Comparison of ENCODE assay signal across 8 cellular contexts in the genomic region with DNA sequence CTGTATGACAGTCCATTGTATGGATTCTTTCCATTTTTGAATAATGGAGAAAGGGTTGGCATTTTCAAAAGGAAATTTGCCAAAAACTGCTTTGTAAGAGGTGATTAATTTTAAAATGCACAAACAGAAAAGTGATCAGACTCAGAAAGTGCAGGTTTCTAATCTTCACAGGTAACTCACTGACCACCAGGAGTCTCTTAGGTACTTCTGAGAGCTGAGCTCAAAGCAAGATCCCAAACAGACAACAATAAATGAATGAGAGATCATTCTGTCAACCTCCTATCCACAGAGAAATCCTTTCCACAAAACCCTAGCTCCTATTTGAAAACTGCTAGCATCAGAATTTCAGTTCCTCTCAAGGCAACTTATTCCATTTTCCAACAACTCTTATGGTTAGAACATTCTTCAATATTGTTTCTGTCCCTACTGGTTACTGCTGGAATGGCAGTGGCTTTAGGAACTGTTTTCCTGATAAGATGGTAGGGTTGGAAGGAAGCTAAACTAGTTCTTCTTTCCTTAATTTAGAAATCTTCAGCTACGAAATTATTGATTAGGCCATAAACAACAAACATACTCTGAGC. TPM values are rescaled to one million over a fixed set of nuclear protein-coding genes. Genes with fewer than 3 reads are reported as not detected.
DNase-seq lines count a peak whose midpoint lies in the region; ATAC-seq and TF ChIP-seq lines count a peak whose summit lies in the region.

No MANE protein-coding gene starts in this region.

- H4K8ac ChIP-seq in mesenchymal stem cell (ENCODE audit: low read length): no peak overlapping the region

- H2BK5ac ChIP-seq in mesenchymal stem cell (ENCODE audit: low read depth, low read length, poor library complexity, severe bottlenecking): no peak overlapping the region

- H2BK120ac ChIP-seq in mesenchymal stem cell (ENCODE audit: low read depth, low read length): no peak overlapping the region

- no peaks in the 10 kb centered on the region for H3K36me3 Mint-ChIP-seq in CD4-positive, CD25-positive, alpha-beta regulatory T cell
- no peaks in the 10 kb centered on the region for H3K36me3 Mint-ChIP-seq in activated naive CD8-positive, alpha-beta T cell treated with anti-CD3 and anti-CD28 coated beads, Interleukin-2, amount 50 U/mL, for 24 hours (ENCODE audit: low read depth)

- peaks cover 0 to 20% (median 14%) of the 10 kb centered on the region in 4 donors for H3K4me1 Mint-ChIP-seq in CD4-positive, CD25-positive, alpha-beta regulatory T cell
- peaks cover 21% of the 10 kb centered on the region for H3K4me1 Mint-ChIP-seq in activated naive CD8-positive, alpha-beta T cell treated with anti-CD3 and anti-CD28 coated beads, Interleukin-2, amount 50 U/mL, for 24 hours

- DNase-seq in CD4-positive, CD25-positive, alpha-beta regulatory T cell: peak in 1 of 3 donors; percentile 31
- DNase-seq in HL-60 (ENCODE audit: low read depth in 1 of 2, low spot score in 1 of 2): no peak
- no peak for DNase-seq in activated naive CD8-positive, alpha-beta T cell treated with anti-CD3 and anti-CD28 coated beads, Interleukin-2, amount 50 U/mL, for 24 hours
- peak; percentile 49 for DNase-seq in mesenchymal stem cell

- no peak for ATAC-seq in CD4-positive, CD25-positive, alpha-beta regulatory T cell (ENCODE audit: low read depth in 2 of 2)
- no peak for ATAC-seq in activated naive CD8-positive, alpha-beta T cell treated with anti-CD3 and anti-CD28 coated beads, Interleukin-2, amount 50 U/mL, for 24 hours
- ATAC-seq in HG03039 (IDR thresholded peaks at IDR 0.05; ENCODE audit: unreplicated experiment) (no peak), GM18502 (IDR thresholded peaks at IDR 0.05; ENCODE audit: poor library complexity, unreplicated experiment) (no peak), HG02763 (IDR thresholded peaks at IDR 0.05; ENCODE audit: unreplicated experiment) (no peak), GM21528 (IDR thresholded peaks at IDR 0.05; ENCODE audit: low FRiP score, unreplicated experiment) (no peak)

- peaks cover 11% of the 10 kb centered on the region for H3K4me1 ChIP-seq in CD4-positive, CD25-positive, alpha-beta regulatory T cell (ENCODE audit: control insufficient read depth, insufficient read depth, low read length, poor library complexity, severe bottlenecking)
- H3K4me1 ChIP-seq in mesenchymal stem cell (ENCODE audit: control insufficient read depth, insufficient read depth, low read depth, low read length): peaks cover 13% of the 10 kb centered on the region

- no peak overlapping the region for H2AFZ ChIP-seq in mesenchymal stem cell (ENCODE audit: low read depth, low read length)

- H3K23ac ChIP-seq in mesenchymal stem cell (ENCODE audit: low read length in 2 of 2): no peak overlapping the region

- H2AK5ac ChIP-seq in mesenchymal stem cell (ENCODE audit: low read length, severe bottlenecking): no peak overlapping the region

- no peak overlapping the region for H2BK15ac ChIP-seq in mesenchymal stem cell (ENCODE audit: low read depth, poor library complexity, severe bottlenecking)

- no peak overlapping the region for H3K14ac ChIP-seq in mesenchymal stem cell (ENCODE audit: low read length in 2 of 2)

- peak overlapping the region in 2 of 3 donors; percentile 14 to 32 for H3K27ac Mint-ChIP-seq in CD4-positive, CD25-positive, alpha-beta regulatory T cell
- H3K27ac Mint-ChIP-seq in activated naive CD8-positive, alpha-beta T cell treated with anti-CD3 and anti-CD28 coated beads, Interleukin-2, amount 50 U/mL, for 24 hours: peak overlapping the region; percentile 63

- H3K36me3 ChIP-seq in CD4-positive, CD25-positive, alpha-beta regulatory T cell (ENCODE audit: control insufficient read depth, insufficient read depth, low read length): no peaks in the 10 kb centered on the region
- H3K36me3 ChIP-seq in mesenchymal stem cell (ENCODE audit: control insufficient read depth in 1 of 2, insufficient read depth in 2 of 2, low read depth in 1 of 2, low read length in 2 of 2): no peaks in the 10 kb centered on the region

- H2BK12ac ChIP-seq in mesenchymal stem cell (ENCODE audit: low read length in 2 of 2): no peak overlapping the region

- H3K27me3 ChIP-seq in CD4-positive, CD25-positive, alpha-beta regulatory T cell (ENCODE audit: control insufficient read depth, insufficient read depth, low read length): no peaks in the 10 kb centered on the region
- no peaks in the 10 kb centered on the region for H3K27me3 ChIP-seq in HL-60 (ENCODE audit: insufficient read depth, poor library complexity, severe bottlenecking)
- no peaks in the 10 kb centered on the region for H3K27me3 ChIP-seq in mesenchymal stem cell (ENCODE audit: control insufficient read depth in 1 of 2, insufficient read depth in 1 of 2, low read length in 2 of 2)

- H3K9me3 ChIP-seq in CD4-positive, CD25-positive, alpha-beta regulatory T cell (ENCODE audit: control insufficient read depth in 2 of 2, low read length in 2 of 2): no peaks in the 10 kb centered on the region
- no peaks in the 10 kb centered on the region for H3K9me3 ChIP-seq in mesenchymal stem cell (ENCODE audit: control insufficient read depth, low read length)

- no peak overlapping the region for H3K4ac ChIP-seq in mesenchymal stem cell (ENCODE audit: low read depth in 1 of 2, low read length in 2 of 2)

- H3K4me3 ChIP-seq in CD4-positive, CD25-positive, alpha-beta regulatory T cell (ENCODE audit: low read depth, low read length): no peak overlapping the region
- H3K4me3 ChIP-seq in HL-60 (replicated peaks; ENCODE audit: insufficient read depth, low read length) (no peak overlapping the region), mesenchymal stem cell (ENCODE audit: insufficient read depth in 1 of 2, low read depth in 1 of 2, low read length in 2 of 2) (no peak overlapping the region)

- H3K9ac ChIP-seq in mesenchymal stem cell (ENCODE audit: low read length): no peak overlapping the region

- H3K27ac ChIP-seq in CD4-positive, CD25-positive, alpha-beta regulatory T cell (ENCODE audit: insufficient read depth, low read length, poor library complexity, severe bottlenecking): no peak overlapping the region
- H3K27ac ChIP-seq in HL-60 (replicated peaks) (no peak overlapping the region), mesenchymal stem cell (ENCODE audit: low read length, poor library complexity, severe bottlenecking) (no peak overlapping the region)

- H3K18ac ChIP-seq in mesenchymal stem cell (ENCODE audit: low read depth in 1 of 2, low read length in 2 of 2): no peak overlapping the region

- no CpG with 5 or more reads among the region's 1 CpG for WGBS in mesenchymal stem cell

- peaks cover 0 to 3% (median 0%) of the 10 kb centered on the region in 7 donors for H3K9me3 Mint-ChIP-seq in CD4-positive, CD25-positive, alpha-beta regulatory T cell
- H3K9me3 Mint-ChIP-seq in activated naive CD8-positive, alpha-beta T cell treated with anti-CD3 and anti-CD28 coated beads, Interleukin-2, amount 50 U/mL, for 24 hours: no peaks in the 10 kb centered on the region

- H3K79me1 ChIP-seq in mesenchymal stem cell (replicated peaks; ENCODE audit: low read length, poor library complexity, severe bottlenecking): no peaks in the 10 kb centered on the region

- H3K4me3 Mint-ChIP-seq in CD4-positive, CD25-positive, alpha-beta regulatory T cell: peak overlapping the region; percentile 79 to 91 (median 82)
- H3K4me3 Mint-ChIP-seq in activated naive CD8-positive, alpha-beta T cell treated with anti-CD3 and anti-CD28 coated beads, Interleukin-2, amount 50 U/mL, for 24 hours: peak overlapping the region; percentile 66

- H4K91ac ChIP-seq in mesenchymal stem cell (ENCODE audit: low read length): no peak overlapping the region

- H3K27me3 Mint-ChIP-seq in CD4-positive, CD25-positive, alpha-beta regulatory T cell: peaks cover 17% of the 10 kb centered on the region
- peaks cover 2% of the 10 kb centered on the region for H3K27me3 Mint-ChIP-seq in activated naive CD8-positive, alpha-beta T cell treated with anti-CD3 and anti-CD28 coated beads, Interleukin-2, amount 50 U/mL, for 24 hours

- peak; percentile 6 for TF ChIP-seq CTCF in HL-60 (IDR thresholded peaks at IDR 0.05; ENCODE audit: insufficient read depth, low read length)

- no peak overlapping the region for H3K4me2 ChIP-seq in mesenchymal stem cell (ENCODE audit: low read length, poor library complexity, severe bottlenecking)

RNA-seq across cellular contexts. Expression of gene HAAO, which starts 20.6 kb away (rescaled TPM):
- not detected for total RNA-seq in CD4-positive, CD25-positive, alpha-beta regulatory T cell
- under 1 TPM in 1 of 4 donors, not detected in 3; 0.27 TPM for polyA plus RNA-seq in CD4-positive, CD25-positive, alpha-beta regulatory T cell
- polyA plus RNA-seq in mesenchymal stem cell (2013, experiment 1 of 2): 1.9 TPM
- 1.8 TPM for polyA plus RNA-seq in mesenchymal stem cell (2013, experiment 2 of 2)

RNA-seq across cellular contexts. Expression of gene OXER1, which starts 49.1 kb away (rescaled TPM):
- not detected for total RNA-seq in CD4-positive, CD25-positive, alpha-beta regulatory T cell
- polyA plus RNA-seq in CD4-positive, CD25-positive, alpha-beta regulatory T cell: under 1 TPM in 1 of 4 donors, not detected in 3; 0.09 TPM
- 0.33 TPM for polyA plus RNA-seq in mesenchymal stem cell (2013, experiment 1 of 2)
- 0.21 TPM for polyA plus RNA-seq in mesenchymal stem cell (2013, experiment 2 of 2)
